Comparison of ENCODE assay signal across 10 cellular contexts in the genomic region with DNA sequence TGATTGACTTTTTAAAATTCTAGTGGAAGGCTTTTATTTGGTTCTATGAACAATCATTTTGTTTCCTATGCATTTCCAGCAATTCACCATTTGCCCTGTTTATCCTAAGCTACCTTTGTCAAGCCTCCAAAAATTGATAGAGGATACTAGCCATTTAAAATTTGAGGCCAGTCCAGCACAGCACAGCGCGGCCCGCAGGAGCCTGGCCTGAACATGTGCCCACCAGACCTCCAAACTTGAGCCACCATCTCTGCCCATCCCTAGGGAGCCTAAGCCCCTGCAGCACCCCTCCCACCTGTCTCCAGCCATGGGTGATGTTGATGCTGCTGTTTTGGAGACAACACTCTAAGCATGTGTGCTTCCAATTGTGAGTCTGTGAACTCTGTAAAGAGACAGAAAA.
"Had no signal": no experiment of that assay in that cellular context is flagged by ENCODE, and none has a peak within 500 bp of the region (broad histone marks: within the 10 kb centered on the region; RNA-seq: fewer than 3 reads in every experiment).

No MANE protein-coding gene starts in this region.

- ATAC-seq: HCT116, K562 had no signal

- H2AFZ ChIP-seq: GM23248 had no signal

- H3K9ac ChIP-seq: GM23248 had no signal

- H3K27ac Mint-ChIP-seq: HFFc6 had no signal

- H3K4me3 ChIP-seq: GM23248, HAP-1, K562 had no signal

- DNase-seq: GM23248, GOT3, H7, HFFc6, IMR-90, KG1 had no signal

- H3K4me1 ChIP-seq: HAP-1 had no signal

- H3K36me3 ChIP-seq: HAP-1 had no signal

- H3K27ac ChIP-seq: GM23248, HL-60 had no signal

- H3K4me3 Mint-ChIP-seq: HFFc6 had no signal
